Comparison of ENCODE assay signal across 11 cellular contexts in the genomic region with DNA sequence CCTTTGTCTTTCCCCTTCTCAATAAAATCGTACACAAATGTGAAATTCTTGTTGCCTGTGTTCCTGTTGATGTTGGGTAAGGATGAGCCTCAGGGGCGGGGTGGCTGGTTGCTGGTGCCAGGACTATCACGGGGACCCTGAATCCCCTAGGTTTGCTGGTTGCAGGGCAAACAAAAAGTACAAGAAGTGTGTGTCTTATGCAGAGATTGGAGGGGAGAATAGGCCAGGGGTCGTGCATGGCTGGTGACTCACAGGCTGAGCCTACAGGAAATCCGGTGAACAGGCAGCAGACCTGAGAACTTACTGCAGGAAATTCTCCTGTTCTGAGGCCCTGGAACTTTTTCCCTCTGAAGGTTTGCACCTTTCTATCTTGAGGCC. TPM values are rescaled to one million over a fixed set of nuclear protein-coding genes. Genes with fewer than 3 reads are reported as not detected.
DNase-seq lines count a peak whose midpoint lies in the region; ATAC-seq and TF ChIP-seq lines count a peak whose summit lies in the region.
"Had no signal": no experiment of that assay in that cellular context is flagged by ENCODE, and none has a peak within 500 bp of the region (broad histone marks: within the 10 kb centered on the region; RNA-seq: fewer than 3 reads in every experiment).

No MANE protein-coding gene starts in this region.

- H2AFZ ChIP-seq in DND-41 (ENCODE audit: low read depth, low read length) (0 out of 2 replicates have a peak overlapping the region, but pooled peaks have one; percentile 33), osteoblast (ENCODE audit: low read length) (peak overlapping the region; percentile 17)

- peak overlapping the region; percentile 72 for H3K27ac Mint-ChIP-seq in endothelial cell (ENCODE audit: unreplicated experiment)
- H3K27ac Mint-ChIP-seq in activated T-helper 1 cell treated with anti-CD3 and anti-CD28 coated beads, Interleukin-12 subunit alpha, Interleukin-12 subunit beta, Interleukin-2, Interleukin-4 antibody, amounts not matched to agents 30 ng/mL and 10 ng/mL and 1 ng/mL, durations not matched to agents 14 hours and 24 hours and 36 hours, result no peak overlapping the region
- H3K27ac Mint-ChIP-seq: brain had no signal

- H3K4me1 ChIP-seq in DND-41 (ENCODE audit: insufficient read depth, low read length), result peaks cover 38% of the 10 kb centered on the region
- peaks cover 4% of the 10 kb centered on the region for H3K4me1 ChIP-seq in osteoblast (ENCODE audit: insufficient read depth, low read length)
- no peaks in the 10 kb centered on the region for H3K4me1 ChIP-seq in prostate gland (replicated peaks)

- H3K4me2 ChIP-seq in DND-41 (ENCODE audit: insufficient read depth, low read length) (peak overlapping the region; percentile 45), osteoblast (ENCODE audit: insufficient read depth, low read length) (no peak overlapping the region)

- H3K36me3 ChIP-seq in DND-41 (ENCODE audit: insufficient read depth, low read length), result no peaks in the 10 kb centered on the region
- no peaks in the 10 kb centered on the region for H3K36me3 ChIP-seq in osteoblast (ENCODE audit: insufficient read depth, low read length)
- H3K36me3 ChIP-seq in prostate gland, result no peaks in the 10 kb centered on the region

- 67% methylated on average over 5 of the region's 5 CpGs for whole genome bisulfite sequencing in prostate gland

- peaks cover 3% of the 10 kb centered on the region for H3K36me3 Mint-ChIP-seq in endothelial cell (ENCODE audit: low read depth, unreplicated experiment)
- no peaks in the 10 kb centered on the region for H3K36me3 Mint-ChIP-seq in activated T-helper 1 cell treated with anti-CD3 and anti-CD28 coated beads, Interleukin-12 subunit alpha, Interleukin-12 subunit beta, Interleukin-2, Interleukin-4 antibody, amounts not matched to agents 30 ng/mL and 10 ng/mL and 1 ng/mL, durations not matched to agents 14 hours and 24 hours and 36 hours (ENCODE audit: low read depth)
- H3K36me3 Mint-ChIP-seq: brain had no signal

- peak overlapping the region; percentile 31 for H3K9ac ChIP-seq in DND-41 (ENCODE audit: low read depth, low read length)

- H3K4me3 ChIP-seq in DND-41 (ENCODE audit: low read depth in 1 of 2, low read length in 2 of 2) (no peak overlapping the region), osteoblast (ENCODE audit: insufficient read depth, low read length) (no peak overlapping the region), prostate gland (no peak overlapping the region)

- no peaks in the 10 kb centered on the region for H3K9me3 ChIP-seq in DND-41 (ENCODE audit: insufficient read depth, low read length, severe bottlenecking)
- no peaks in the 10 kb centered on the region for H3K9me3 ChIP-seq in osteoblast (ENCODE audit: low read depth, low read length)
- H3K9me3 ChIP-seq in prostate gland, result no peaks in the 10 kb centered on the region

- H3K79me2 ChIP-seq in DND-41 (ENCODE audit: insufficient read depth, low read length) (peaks cover 85% of the 10 kb centered on the region), osteoblast (ENCODE audit: insufficient read depth, low read length) (peaks cover 51% of the 10 kb centered on the region)

- intact Hi-C loops in prostate gland (cut with DNase I), result no loop called here
- intact Hi-C loops in activated T-helper 1 cell treated with anti-CD3 and anti-CD28 coated beads, Interleukin-12 subunit alpha, Interleukin-12 subunit beta, Interleukin-2, Interleukin-4 antibody, amounts not matched to agents 30 ng/mL and 10 ng/mL and 1 ng/mL, durations not matched to agents 14 hours and 24 hours and 36 hours (cut with micrococcal nuclease), result no loop called here

- TF ChIP-seq POLR2A in prostate gland (IDR thresholded peaks at IDR 0.05), result no peak

- H3K4me1 Mint-ChIP-seq in endothelial cell (ENCODE audit: unreplicated experiment), result peaks cover 31% of the 10 kb centered on the region
- peaks cover 40% of the 10 kb centered on the region for H3K4me1 Mint-ChIP-seq in activated T-helper 1 cell treated with anti-CD3 and anti-CD28 coated beads, Interleukin-12 subunit alpha, Interleukin-12 subunit beta, Interleukin-2, Interleukin-4 antibody, amounts not matched to agents 30 ng/mL and 10 ng/mL and 1 ng/mL, durations not matched to agents 14 hours and 24 hours and 36 hours (ENCODE audit: low read depth)

- H3K4me3 Mint-ChIP-seq in endothelial cell (ENCODE audit: unreplicated experiment), result no peak overlapping the region
- no peak overlapping the region for H3K4me3 Mint-ChIP-seq in activated T-helper 1 cell treated with anti-CD3 and anti-CD28 coated beads, Interleukin-12 subunit alpha, Interleukin-12 subunit beta, Interleukin-2, Interleukin-4 antibody, amounts not matched to agents 30 ng/mL and 10 ng/mL and 1 ng/mL, durations not matched to agents 14 hours and 24 hours and 36 hours

- peaks cover 18% of the 10 kb centered on the region for H3K27me3 Mint-ChIP-seq in endothelial cell (ENCODE audit: unreplicated experiment)
- no peaks in the 10 kb centered on the region for H3K27me3 Mint-ChIP-seq in activated T-helper 1 cell treated with anti-CD3 and anti-CD28 coated beads, Interleukin-12 subunit alpha, Interleukin-12 subunit beta, Interleukin-2, Interleukin-4 antibody, amounts not matched to agents 30 ng/mL and 10 ng/mL and 1 ng/mL, durations not matched to agents 14 hours and 24 hours and 36 hours (ENCODE audit: insufficient read depth)

- no peaks in the 10 kb centered on the region for H3K9me3 Mint-ChIP-seq in endothelial cell (ENCODE audit: unreplicated experiment)
- no peaks in the 10 kb centered on the region for H3K9me3 Mint-ChIP-seq in activated T-helper 1 cell treated with anti-CD3 and anti-CD28 coated beads, Interleukin-12 subunit alpha, Interleukin-12 subunit beta, Interleukin-2, Interleukin-4 antibody, amounts not matched to agents 30 ng/mL and 10 ng/mL and 1 ng/mL, durations not matched to agents 14 hours and 24 hours and 36 hours

- TF ChIP-seq CTCF in DND-41 (IDR thresholded peaks at IDR 0.05; ENCODE audit: borderline replicate concordance, extremely low read depth, low read length, poor library complexity, severe bottlenecking) (no peak), endothelial cell (IDR thresholded peaks at IDR 0.05; ENCODE audit: unreplicated experiment) (no peak), osteoblast (IDR thresholded peaks at IDR 0.05; ENCODE audit: extremely low read depth, low read depth, low read length) (no peak), prostate gland (IDR thresholded peaks at IDR 0.05) (no peak)

- H3K27ac ChIP-seq in DND-41 (ENCODE audit: low read length), result peak overlapping the region; percentile 57
- no peak overlapping the region for H3K27ac ChIP-seq in osteoblast (ENCODE audit: low read depth, low read length)
- peak overlapping the region in 1 of 2 donors; percentile 22 for H3K27ac ChIP-seq in prostate gland

- peak; percentile 41 for ATAC-seq in DND-41 (ENCODE audit: insufficient read depth, low read depth)
- ATAC-seq: sciatic nerve had no signal

- peak; percentile 60 for DNase-seq in DND-41
- DNase-seq in NCI-H226, result peak; percentile 26
- DNase-seq in endothelial cell (ENCODE audit: low spot score), result peak; percentile 41
- no peak for DNase-seq in osteoblast (ENCODE audit: insufficient read length, low spot score, missing footprints)
- DNase-seq in nucleus accumbens (lab: John Stamatoyannopoulos, UW), result no peak
- no peak for DNase-seq in prostate gland (ENCODE audit: low spot score)
- no peak for DNase-seq in activated T-helper 1 cell treated with anti-CD3 and anti-CD28 coated beads, Interleukin-12 subunit alpha, Interleukin-12 subunit beta, Interleukin-2, Interleukin-4 antibody, amounts not matched to agents 30 ng/mL and 10 ng/mL and 1 ng/mL, durations not matched to agents 14 hours and 24 hours and 36 hours (ENCODE audit: low spot score)
- no peak for DNase-seq in stimulated activated naive CD4-positive, alpha-beta T cell treated with Interleukin-2 at 50 U/mL for 16 hours (lab: John Stamatoyannopoulos, UW)
- DNase-seq: NCI-H1048 had no signal

- H3K27me3 ChIP-seq in DND-41 (ENCODE audit: insufficient read depth, low read length, poor library complexity), result no peaks in the 10 kb centered on the region
- no peaks in the 10 kb centered on the region for H3K27me3 ChIP-seq in osteoblast (ENCODE audit: insufficient read depth, low read length)
- no peaks in the 10 kb centered on the region for H3K27me3 ChIP-seq in prostate gland (replicated peaks; ENCODE audit: insufficient read depth)

- H4K20me1 ChIP-seq in DND-41 (ENCODE audit: insufficient read depth, low read length) (no peaks in the 10 kb centered on the region), osteoblast (ENCODE audit: insufficient read depth, low read length) (no peaks in the 10 kb centered on the region)

RNA-seq across cellular contexts. Expression of a gene that starts 5.5 kb away (rescaled TPM):
- total RNA-seq in endothelial cell (ENCODE audit: unreplicated experiment) (1.1 TPM), osteoblast (3.5 and 3.6 TPM in 2 replicates), prostate gland (1 to 10 TPM; 4.5 to 5.3 TPM)
- total RNA-seq in activated T-helper 1 cell treated with anti-CD3 and anti-CD28 coated beads, Interleukin-12 subunit alpha, Interleukin-12 subunit beta, Interleukin-2, Interleukin-4 antibody, amounts not matched to agents 30 ng/mL and 10 ng/mL and 1 ng/mL, durations not matched to agents 14 hours and 24 hours and 36 hours, result 0.88 and 0.93 TPM in 2 replicates

Comparison
In these comparisons a context has a peak if more than half of its experiments do, and no peak if none do; other contexts are left out.
1. DNase-seq: peak in DND-41 (single experiment), NCI-H226 (single experiment) and endothelial cell (single experiment); none in osteoblast (single experiment), nucleus accumbens (0 of 56), prostate gland (single experiment), activated T-helper 1 cell treated with anti-CD3 and anti-CD28 coated beads, Interleukin-12 subunit alpha, Interleukin-12 subunit beta, Interleukin-2, Interleukin-4 antibody, amounts not matched to agents 30 ng/mL and 10 ng/mL and 1 ng/mL, durations not matched to agents 14 hours and 24 hours and 36 hours (single experiment) and stimulated activated naive CD4-positive, alpha-beta T cell treated with Interleukin-2 at 50 U/mL for 16 hours (single experiment).